In genomic region chr19:10895920-10896319, GRCh38 we compare ENCODE assay signal across 14 cellular contexts. TPM values are rescaled to one million over a fixed set of nuclear protein-coding genes. Genes with fewer than 3 reads are reported as not detected.
DNase-seq lines count a peak whose midpoint lies in the region; TF ChIP-seq lines count a peak whose summit lies in the region.
"Had no signal": no experiment of that assay in that cellular context is flagged by ENCODE, and none has a peak within 500 bp of the region (broad histone marks: within the 10 kb centered on the region; RNA-seq: fewer than 3 reads in every experiment).

No MANE protein-coding gene starts in this region.

- H3K9me3 ChIP-seq in osteoblast (ENCODE audit: low read depth, low read length): no peaks in the 10 kb centered on the region
- H3K9me3 ChIP-seq: breast epithelium, heart left ventricle had no signal

- peak; percentile 25 for TF ChIP-seq CTCF in HFF-Myc (IDR thresholded peaks at IDR 0.05; ENCODE audit: low read depth, low read length, missing control alignments)
- TF ChIP-seq CTCF in brain (conservative IDR thresholded peaks at IDR 0.05): no peak
- TF ChIP-seq CTCF in osteoblast (IDR thresholded peaks at IDR 0.05; ENCODE audit: extremely low read depth, low read depth, low read length): peak; percentile 13

- H2AFZ ChIP-seq in osteoblast (ENCODE audit: low read length): no peak overlapping the region

- H3K27ac ChIP-seq in osteoblast (ENCODE audit: low read depth, low read length): no peak overlapping the region
- H3K27ac ChIP-seq: heart left ventricle had no signal

- peaks cover 57% of the 10 kb centered on the region for H4K20me1 ChIP-seq in osteoblast (ENCODE audit: insufficient read depth, low read length)

- H3K27me3 Mint-ChIP-seq in brain: no peaks in the 10 kb centered on the region

- peaks cover 66% of the 10 kb centered on the region for H3K4me1 Mint-ChIP-seq in brain

- H3K4me3 Mint-ChIP-seq in brain: no peak overlapping the region
- H3K4me3 Mint-ChIP-seq: CD14-positive monocyte had no signal

- H3K36me3 Mint-ChIP-seq in brain: peaks cover 7% of the 10 kb centered on the region

- H3K4me3 ChIP-seq in HFF-Myc (replicated peaks; ENCODE audit: low read depth, low read length): no peak overlapping the region
- H3K4me3 ChIP-seq in osteoblast (ENCODE audit: insufficient read depth, low read length): no peak overlapping the region
- H3K4me3 ChIP-seq: breast epithelium, heart left ventricle had no signal

- H3K27me3 ChIP-seq in osteoblast (ENCODE audit: insufficient read depth, low read length): no peaks in the 10 kb centered on the region
- H3K27me3 ChIP-seq: breast epithelium, heart left ventricle had no signal

- peaks cover 0 to 2% (median 0%) of the 10 kb centered on the region in 5 experiments for H3K9me3 Mint-ChIP-seq in brain

- no peaks in the 10 kb centered on the region for H3K36me3 ChIP-seq in osteoblast (ENCODE audit: insufficient read depth, low read length)
- H3K36me3 ChIP-seq: breast epithelium, heart left ventricle had no signal

- H3K4me2 ChIP-seq in osteoblast (ENCODE audit: insufficient read depth, low read length): no peak overlapping the region

- peak overlapping the region; percentile 13 to 95 (median 92) for H3K27ac Mint-ChIP-seq in brain

- no peak for DNase-seq in HFF-Myc (ENCODE audit: extremely low read depth, low read depth)
- DNase-seq in osteoblast (ENCODE audit: insufficient read length, low spot score, missing footprints): peak; percentile 71
- DNase-seq in posterior vena cava (ENCODE audit: low spot score): no peak
- DNase-seq in nucleus accumbens (lab: John Stamatoyannopoulos, UW): no peak
- no peak for DNase-seq in HK-2 (ENCODE audit: unreplicated experiment)
- DNase-seq: activated CD8-positive, alpha-beta memory T cell treated with anti-CD3 and anti-CD28 coated beads for 24 hours; activated gamma-delta T cell treated with Interleukin-2 at 50 U/mL for 16 hours; heart left ventricle; Kasumi-1; NCI-H2081 had no signal

- no peaks in the 10 kb centered on the region for H3K4me1 ChIP-seq in osteoblast (ENCODE audit: insufficient read depth, low read length)

- peaks cover 81% of the 10 kb centered on the region for H3K79me2 ChIP-seq in osteoblast (ENCODE audit: insufficient read depth, low read length)

- intact Hi-C loops in posterior vena cava (cut with DNase I): loop anchor here in 1 of 2 donors (1.0 kb wide), 1 partner anchor 76 kb away; no protein-coding TSS in a partner anchor

RNA-seq across cellular contexts. Expression of gene CARM1, which starts 24.6 kb away (rescaled TPM):
- polyA plus RNA-seq in brain (ENCODE audit: insufficient read depth, low read depth, low replicate concordance): 40.8 TPM
- total RNA-seq in osteoblast (33.7 and 41.0 TPM in 2 replicates), posterior vena cava (10 to 100 TPM; 35.1 to 42.1 TPM)

RNA-seq across cellular contexts. Expression of gene YIPF2, which starts 32.5 kb away (rescaled TPM):
- polyA plus RNA-seq in brain (ENCODE audit: insufficient read depth, low read depth, low replicate concordance): 55.1 TPM
- total RNA-seq in osteoblast (114 and 126 TPM in 2 replicates), posterior vena cava (10 to 100 TPM; 36.0 to 40.0 TPM)

RNA-seq across cellular contexts. Expression of gene TIMM29, which starts 32.7 kb away (rescaled TPM):
- polyA plus RNA-seq in brain (ENCODE audit: insufficient read depth, low read depth, low replicate concordance): 18.0 TPM
- 31.8 and 34.8 TPM in 2 replicates for total RNA-seq in osteoblast
- total RNA-seq in posterior vena cava: 10 to 100 TPM in 1 of 2 donors, 1 to 10 TPM in 1; 9.4 to 11.6 TPM

RNA-seq across cellular contexts. Expression of gene C19orf38, which starts 47.7 kb away (rescaled TPM):
- polyA plus RNA-seq in brain (ENCODE audit: insufficient read depth, low read depth, low replicate concordance): 1.9 TPM
- total RNA-seq in osteoblast (under 0.01 and 0.29 TPM in 2 replicates), posterior vena cava (1 to 10 TPM; 2.0 to 2.3 TPM)
- polyA plus RNA-seq: neural cell had no signal

RNA-seq across cellular contexts. Expression of gene TMED1, which starts 59.9 kb away (rescaled TPM):
- 29.0 TPM for polyA plus RNA-seq in brain (ENCODE audit: insufficient read depth, low read depth, low replicate concordance)
- total RNA-seq in osteoblast (39.2 and 43.1 TPM in 2 replicates), posterior vena cava (10 to 100 TPM; 15.4 to 17.9 TPM)

Comparison
In these comparisons a context has a peak if more than half of its experiments do, and no peak if none do; other contexts are left out.
1. CTCF ChIP-seq: peak in HFF-Myc (single experiment) and osteoblast (single experiment); none in brain (0 of 2).